Comparison of ENCODE assay signal across 17 cellular contexts in genomic region chr1:248890549-248891498, GRCh38.
"Had no signal": no experiment of that assay in that cellular context is flagged by ENCODE, and none has a peak within 500 bp of the region (broad histone marks: within the 10 kb centered on the region; RNA-seq: fewer than 3 reads in every experiment).

No MANE protein-coding gene starts in this region.

- H3K36me3 Mint-ChIP-seq: activated naive CD4-positive, alpha-beta T cell treated with anti-CD3 and anti-CD28 coated beads, Interleukin-2, amount 10 ng/mL, durations not matched to agents 7 days and 5 days had no signal

- H3K27me3 ChIP-seq: adrenal gland, dorsolateral prefrontal cortex, hepatocyte, pancreas, vagina had no signal

- H3K4me1 Mint-ChIP-seq: activated naive CD4-positive, alpha-beta T cell treated with anti-CD3 and anti-CD28 coated beads, Interleukin-2, amount 10 ng/mL, durations not matched to agents 7 days and 5 days; neural crest cell had no signal

- H3K4me3 ChIP-seq: adrenal gland, dorsolateral prefrontal cortex, hepatocyte, lung, pancreas, vagina had no signal

- H3K36me3 ChIP-seq: adrenal gland, pancreas, vagina had no signal

- H3K4me3 Mint-ChIP-seq: activated naive CD4-positive, alpha-beta T cell treated with anti-CD3 and anti-CD28 coated beads, Interleukin-2, amount 10 ng/mL, durations not matched to agents 7 days and 5 days; activated T-cell treated with anti-CD3 and anti-CD28 coated beads, Interleukin-2, amount 50 U/mL, for 24 hours; endodermal cell; neural crest cell had no signal

- H3K27ac Mint-ChIP-seq: activated naive CD4-positive, alpha-beta T cell treated with anti-CD3 and anti-CD28 coated beads, Interleukin-2, amount 10 ng/mL, durations not matched to agents 7 days and 5 days; activated T-cell treated with anti-CD3 and anti-CD28 coated beads, Interleukin-2, amount 50 U/mL, for 24 hours; endodermal cell had no signal

- DNase-seq: activated CD4-positive, alpha-beta T cell treated with anti-CD3 and anti-CD28 coated beads for 1 hour; activated CD4-positive, alpha-beta T cell treated with anti-CD3 and anti-CD28 coated beads, Interleukin-2, amount 50 U/mL, for 48 hours; activated naive CD4-positive, alpha-beta T cell treated with anti-CD3 and anti-CD28 coated beads, Interleukin-2, amount 10 ng/mL, durations not matched to agents 7 days and 5 days; activated T-cell treated with anti-CD3 and anti-CD28 coated beads, Interleukin-2, amount 50 U/mL, for 24 hours; adrenal gland; dorsolateral prefrontal cortex; endodermal cell; islet precursor cell; midbrain; pancreas; stimulated activated CD4-positive, alpha-beta T cell treated with anti-CD3 and anti-CD28 coated beads, Interleukin-1b, Interleukin-23, amount 100 ng/mL, for 48 hours; T-helper 9 cell had no signal

- H3K9me3 Mint-ChIP-seq: activated naive CD4-positive, alpha-beta T cell treated with anti-CD3 and anti-CD28 coated beads, Interleukin-2, amount 10 ng/mL, durations not matched to agents 7 days and 5 days; activated T-cell treated with anti-CD3 and anti-CD28 coated beads, Interleukin-2, amount 50 U/mL, for 24 hours; endodermal cell; neural crest cell had no signal

- H3K4me1 ChIP-seq: adrenal gland, pancreas, vagina had no signal

- H3K9me3 ChIP-seq: adrenal gland, pancreas, vagina had no signal

- FAIRE-seq: pancreas had no signal

- H3K27ac ChIP-seq: adrenal gland, dorsolateral prefrontal cortex, hepatocyte, pancreas, vagina, VCaP had no signal

- ATAC-seq: pancreas had no signal
